Comparison of ENCODE assay signal across 8 cellular contexts in genomic region chr12:6689000-6689882, GRCh38. TPM values are rescaled to one million over a fixed set of nuclear protein-coding genes. Genes with fewer than 3 reads are reported as not detected.
DNase-seq lines count a peak whose midpoint lies in the region; ATAC-seq, FAIRE-seq and TF ChIP-seq lines count a peak whose summit lies in the region.

Gene ZNF384, minus strand, starts transcription at chr12:6689375. Its CDS starts 9,855 bp downstream, at chr12:6679520.

- peak; percentile 82 for ATAC-seq in GM18502 (IDR thresholded peaks at IDR 0.05; ENCODE audit: poor library complexity, unreplicated experiment)
- peak; percentile 82 for ATAC-seq in HG02970 (IDR thresholded peaks at IDR 0.05; ENCODE audit: low FRiP score, unreplicated experiment)
- ATAC-seq in psoas muscle, result peak; percentile 90 to 92 (median 92)

- peak within 1 kb of the TSS; percentile 96 for H3K27ac Mint-ChIP-seq in T-helper 2 cell treated with Interferon-gamma antibody and Interleukin-4, amounts not matched to agents 5 μg/mL and 100 μg/mL, for 36 hours

- peaks cover 29% of the 10 kb centered on the region for H3K36me3 Mint-ChIP-seq in T-helper 2 cell treated with Interferon-gamma antibody and Interleukin-4, amounts not matched to agents 5 μg/mL and 100 μg/mL, for 36 hours (ENCODE audit: low read depth)

- H3K4me1 ChIP-seq in ascending aorta (peaks cover 9 to 26% of the 10 kb centered on the region in 2 donors), right atrium auricular region (peaks cover 0 to 40% of the 10 kb centered on the region in 2 donors), psoas muscle (peaks cover 21% of the 10 kb centered on the region)

- intact Hi-C loops in ascending aorta (cut with DNase I), result loop anchor here (1.0 to 5.0 kb wide), 7 partner anchors 26 to 163 kb away; partner anchors contain the start of genes COPS7A, ING4, MLF2 and P3H3
- intact Hi-C loops in psoas muscle (cut with DNase I), result loop anchor here in 1 of 2 donors (1.0 to 10.0 kb wide), 3 partner anchors 26 to 194 kb away; partner anchors contain the start of genes COPS7A, ING4, MRPL51 and NCAPD2

- WGBS in psoas muscle, 3 donors, result 0 to 1% (median 0%) methylated on average over 67 to 72 of the region's 72 CpGs

- H3K27me3 ChIP-seq in ascending aorta (no peaks in the 10 kb centered on the region), right atrium auricular region (no peaks in the 10 kb centered on the region), psoas muscle (ENCODE audit: insufficient read depth in 3 of 3, low read length in 2 of 3) (no peaks in the 10 kb centered on the region)

- peak within 1 kb of the TSS; percentile 96 to 98 for H3K27ac ChIP-seq in ascending aorta
- peak within 1 kb of the TSS; percentile 95 to 97 for H3K27ac ChIP-seq in right atrium auricular region
- peak within 1 kb of the TSS; percentile 99 for H3K27ac ChIP-seq in psoas muscle

- H3K36me3 ChIP-seq in ascending aorta, result no peaks in the 10 kb centered on the region
- H3K36me3 ChIP-seq in right atrium auricular region, result no peaks in the 10 kb centered on the region
- H3K36me3 ChIP-seq in psoas muscle (ENCODE audit: insufficient read depth in 1 of 2, low read depth in 1 of 2), result peaks cover 0 to 9% of the 10 kb centered on the region in 2 donors

- no peaks in the 10 kb centered on the region for H3K9me3 Mint-ChIP-seq in T-helper 2 cell treated with Interferon-gamma antibody and Interleukin-4, amounts not matched to agents 5 μg/mL and 100 μg/mL, for 36 hours

- no peaks in the 10 kb centered on the region for H3K27me3 Mint-ChIP-seq in T-helper 2 cell treated with Interferon-gamma antibody and Interleukin-4, amounts not matched to agents 5 μg/mL and 100 μg/mL, for 36 hours (ENCODE audit: low read depth)

- peaks cover 40% of the 10 kb centered on the region for H3K4me1 Mint-ChIP-seq in T-helper 2 cell treated with Interferon-gamma antibody and Interleukin-4, amounts not matched to agents 5 μg/mL and 100 μg/mL, for 36 hours (ENCODE audit: low read depth)

- peak within 1 kb of the TSS; percentile 68 to 91 for H3K4me3 ChIP-seq in ascending aorta
- peak within 1 kb of the TSS; percentile 80 to 91 for H3K4me3 ChIP-seq in right atrium auricular region
- H3K4me3 ChIP-seq in psoas muscle, result peak within 1 kb of the TSS; percentile 79

- H3K9me3 ChIP-seq in ascending aorta, result no peaks in the 10 kb centered on the region
- H3K9me3 ChIP-seq in right atrium auricular region, result no peaks in the 10 kb centered on the region
- H3K9me3 ChIP-seq in psoas muscle, result no peaks in the 10 kb centered on the region

- H3K4me3 Mint-ChIP-seq in T-helper 2 cell treated with Interferon-gamma antibody and Interleukin-4, amounts not matched to agents 5 μg/mL and 100 μg/mL, for 36 hours, result peak within 1 kb of the TSS; percentile 98

- FAIRE-seq in urothelium cell line (lab: Jason Lieb, UNC), result peak; percentile 92

- TF ChIP-seq CTCF in ascending aorta (IDR thresholded peaks at IDR 0.05), result peak in 1 of 3 experiments; percentile 27
- TF ChIP-seq CTCF in right atrium auricular region (IDR thresholded peaks at IDR 0.05), result peak in 1 of 2 donors; percentile 18
- peak; percentile 6 for TF ChIP-seq CTCF in psoas muscle (IDR thresholded peaks at IDR 0.05)

- DNase-seq in NCI-H1930 (lab: John Stamatoyannopoulos, UW) (peak; percentile 99), ascending aorta (ENCODE audit: low spot score in 2 of 2) (peak; percentile 91 to 99), right atrium auricular region (ENCODE audit: low spot score) (peak; percentile 98), psoas muscle (peak; percentile 96 to 98), urothelium cell line (ENCODE audit: low spot score) (peak; percentile 99)
- DNase-seq in T-helper 2 cell treated with Interferon-gamma antibody and Interleukin-4, amounts not matched to agents 5 μg/mL and 100 μg/mL, for 36 hours (ENCODE audit: low spot score), result peak; percentile 94

RNA-seq across cellular contexts. Expression of gene ZNF384, which starts in this region (rescaled TPM):
- total RNA-seq in ascending aorta, result 15.1 TPM
- 10 to 100 TPM; 23.8 to 33.3 TPM for total RNA-seq in right atrium auricular region
- total RNA-seq in psoas muscle, result 10 to 100 TPM; 25.4 to 37.9 (median 27.9) TPM
- polyA plus RNA-seq in psoas muscle, result 10 to 100 TPM; 22.0 to 44.9 (median 23.8) TPM

Comparison
In these comparisons a context has a peak if more than half of its experiments do, and no peak if none do; other contexts are left out.
1. Peak in every context shown above with its lines: DNase-seq, ATAC-seq, H3K4me3 ChIP-seq and H3K27ac ChIP-seq.